ENCODE assay signal across 1 cellular context in the genomic region with DNA sequence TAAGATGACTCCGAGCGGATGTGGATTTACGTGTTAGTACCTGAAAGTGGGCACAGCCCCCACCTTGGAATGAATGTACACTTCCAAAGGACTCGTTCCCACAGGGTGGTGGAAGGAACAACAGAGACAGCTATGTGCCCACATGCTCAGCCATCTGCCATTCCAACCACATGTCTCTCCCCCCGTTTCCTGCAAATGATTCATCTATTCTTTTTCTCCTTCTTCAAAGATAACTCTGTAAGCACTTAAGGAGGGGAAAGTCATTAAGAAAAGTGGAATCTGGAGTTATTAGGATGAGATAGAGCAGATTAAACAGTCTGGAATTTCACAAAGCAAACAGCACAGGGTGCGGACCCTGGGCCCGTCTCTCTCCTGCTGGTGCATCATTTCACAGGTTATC.
A peak's percentile ranks its signal among the peaks of the same experiment; 100 is the strongest.
TF ChIP-seq lines count a peak whose summit lies in the region.

No MANE protein-coding gene starts in this region.

TF ChIP-seq in SK-N-SH, 30 proteins besides CTCF, POLR2A, EP300 and RAD21 (continued from another document):
- TF ChIP-seq FOXM1 (IDR thresholded peaks at IDR 0.05; ENCODE audit: low read depth) (0 out of 2 replicates have a peak, but pooled peaks have one; percentile 71), FOSL2 (IDR thresholded peaks at IDR 0.05; ENCODE audit: borderline replicate concordance, low read depth) (peak; percentile 92), RFX5 (IDR thresholded peaks at IDR 0.05; ENCODE audit: low read length) (no peak), NFIC (IDR thresholded peaks at IDR 0.05; ENCODE audit: borderline replicate concordance) (peak; percentile 54; the same call in 1 of the 2 replicates), RXRA (IDR thresholded peaks at IDR 0.05; ENCODE audit: borderline replicate concordance, low read depth) (peak; percentile 52; the same call in 1 of the 2 replicates), CHD2 (IDR thresholded peaks at IDR 0.05; ENCODE audit: low read length, partially characterized antibody) (no peak), SIN3A (IDR thresholded peaks at IDR 0.05; ENCODE audit: borderline replicate concordance, low read depth, low read length) (peak; percentile 67), RCOR1 (IDR thresholded peaks at IDR 0.05; ENCODE audit: low read length) (no peak), MXI1 (IDR thresholded peaks at IDR 0.05; ENCODE audit: low read depth, low read length) (no peak)
- TF ChIP-seq, protein P1, sequence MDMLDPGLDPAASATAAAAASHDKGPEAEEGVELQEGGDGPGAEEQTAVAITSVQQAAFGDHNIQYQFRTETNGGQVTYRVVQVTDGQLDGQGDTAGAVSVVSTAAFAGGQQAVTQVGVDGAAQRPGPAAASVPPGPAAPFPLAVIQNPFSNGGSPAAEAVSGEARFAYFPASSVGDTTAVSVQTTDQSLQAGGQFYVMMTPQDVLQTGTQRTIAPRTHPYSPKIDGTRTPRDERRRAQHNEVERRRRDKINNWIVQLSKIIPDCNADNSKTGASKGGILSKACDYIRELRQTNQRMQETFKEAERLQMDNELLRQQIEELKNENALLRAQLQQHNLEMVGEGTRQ (IDR thresholded peaks at IDR 0.05; ENCODE audit: borderline replicate concordance, low read depth, low read length) = no peak
- TF ChIP-seq, protein P2, sequence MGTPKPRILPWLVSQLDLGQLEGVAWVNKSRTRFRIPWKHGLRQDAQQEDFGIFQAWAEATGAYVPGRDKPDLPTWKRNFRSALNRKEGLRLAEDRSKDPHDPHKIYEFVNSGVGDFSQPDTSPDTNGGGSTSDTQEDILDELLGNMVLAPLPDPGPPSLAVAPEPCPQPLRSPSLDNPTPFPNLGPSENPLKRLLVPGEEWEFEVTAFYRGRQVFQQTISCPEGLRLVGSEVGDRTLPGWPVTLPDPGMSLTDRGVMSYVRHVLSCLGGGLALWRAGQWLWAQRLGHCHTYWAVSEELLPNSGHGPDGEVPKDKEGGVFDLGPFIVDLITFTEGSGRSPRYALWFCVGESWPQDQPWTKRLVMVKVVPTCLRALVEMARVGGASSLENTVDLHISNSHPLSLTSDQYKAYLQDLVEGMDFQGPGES (IDR thresholded peaks at IDR 0.05; ENCODE audit: low read depth, low read length) = no peak
- TF ChIP-seq, protein P3, sequence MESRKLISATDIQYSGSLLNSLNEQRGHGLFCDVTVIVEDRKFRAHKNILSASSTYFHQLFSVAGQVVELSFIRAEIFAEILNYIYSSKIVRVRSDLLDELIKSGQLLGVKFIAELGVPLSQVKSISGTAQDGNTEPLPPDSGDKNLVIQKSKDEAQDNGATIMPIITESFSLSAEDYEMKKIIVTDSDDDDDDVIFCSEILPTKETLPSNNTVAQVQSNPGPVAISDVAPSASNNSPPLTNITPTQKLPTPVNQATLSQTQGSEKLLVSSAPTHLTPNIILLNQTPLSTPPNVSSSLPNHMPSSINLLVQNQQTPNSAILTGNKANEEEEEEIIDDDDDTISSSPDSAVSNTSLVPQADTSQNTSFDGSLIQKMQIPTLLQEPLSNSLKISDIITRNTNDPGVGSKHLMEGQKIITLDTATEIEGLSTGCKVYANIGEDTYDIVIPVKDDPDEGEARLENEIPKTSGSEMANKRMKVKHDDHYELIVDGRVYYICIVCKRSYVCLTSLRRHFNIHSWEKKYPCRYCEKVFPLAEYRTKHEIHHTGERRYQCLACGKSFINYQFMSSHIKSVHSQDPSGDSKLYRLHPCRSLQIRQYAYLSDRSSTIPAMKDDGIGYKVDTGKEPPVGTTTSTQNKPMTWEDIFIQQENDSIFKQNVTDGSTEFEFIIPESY (IDR thresholded peaks at IDR 0.05; ENCODE audit: borderline replicate concordance, low read depth) = peak; percentile 89; the same call in 1 of the 2 replicates
- TF ChIP-seq, protein P4, sequence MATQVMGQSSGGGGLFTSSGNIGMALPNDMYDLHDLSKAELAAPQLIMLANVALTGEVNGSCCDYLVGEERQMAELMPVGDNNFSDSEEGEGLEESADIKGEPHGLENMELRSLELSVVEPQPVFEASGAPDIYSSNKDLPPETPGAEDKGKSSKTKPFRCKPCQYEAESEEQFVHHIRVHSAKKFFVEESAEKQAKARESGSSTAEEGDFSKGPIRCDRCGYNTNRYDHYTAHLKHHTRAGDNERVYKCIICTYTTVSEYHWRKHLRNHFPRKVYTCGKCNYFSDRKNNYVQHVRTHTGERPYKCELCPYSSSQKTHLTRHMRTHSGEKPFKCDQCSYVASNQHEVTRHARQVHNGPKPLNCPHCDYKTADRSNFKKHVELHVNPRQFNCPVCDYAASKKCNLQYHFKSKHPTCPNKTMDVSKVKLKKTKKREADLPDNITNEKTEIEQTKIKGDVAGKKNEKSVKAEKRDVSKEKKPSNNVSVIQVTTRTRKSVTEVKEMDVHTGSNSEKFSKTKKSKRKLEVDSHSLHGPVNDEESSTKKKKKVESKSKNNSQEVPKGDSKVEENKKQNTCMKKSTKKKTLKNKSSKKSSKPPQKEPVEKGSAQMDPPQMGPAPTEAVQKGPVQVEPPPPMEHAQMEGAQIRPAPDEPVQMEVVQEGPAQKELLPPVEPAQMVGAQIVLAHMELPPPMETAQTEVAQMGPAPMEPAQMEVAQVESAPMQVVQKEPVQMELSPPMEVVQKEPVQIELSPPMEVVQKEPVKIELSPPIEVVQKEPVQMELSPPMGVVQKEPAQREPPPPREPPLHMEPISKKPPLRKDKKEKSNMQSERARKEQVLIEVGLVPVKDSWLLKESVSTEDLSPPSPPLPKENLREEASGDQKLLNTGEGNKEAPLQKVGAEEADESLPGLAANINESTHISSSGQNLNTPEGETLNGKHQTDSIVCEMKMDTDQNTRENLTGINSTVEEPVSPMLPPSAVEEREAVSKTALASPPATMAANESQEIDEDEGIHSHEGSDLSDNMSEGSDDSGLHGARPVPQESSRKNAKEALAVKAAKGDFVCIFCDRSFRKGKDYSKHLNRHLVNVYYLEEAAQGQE (IDR thresholded peaks at IDR 0.05; ENCODE audit: low read depth, low read length) = peak; percentile 34; the same call in 1 of the 2 replicates
